Comparison of ENCODE assay signal across 17 cellular contexts in genomic region chr16:9371713-9372448, GRCh38.
DNase-seq lines count a peak whose midpoint lies in the region; ATAC-seq, FAIRE-seq and TF ChIP-seq lines count a peak whose summit lies in the region.
"Had no signal": no experiment of that assay in that cellular context is flagged by ENCODE, and none has a peak within 500 bp of the region (broad histone marks: within the 10 kb centered on the region; RNA-seq: fewer than 3 reads in every experiment).

No MANE protein-coding gene starts in this region.

- no peak overlapping the region for H3K18ac ChIP-seq in H1 (ENCODE audit: extremely low read depth, low read length)

- no peak overlapping the region for H2AK5ac ChIP-seq in H1 (ENCODE audit: low read depth, low read length)

- no peak overlapping the region for H2BK5ac ChIP-seq in H1 (ENCODE audit: low read depth, low read length)

- no peak overlapping the region for H2BK20ac ChIP-seq in H1 (ENCODE audit: low read length)

- FAIRE-seq in H1 (lab: Jason Lieb, UNC) = no peak
- FAIRE-seq: HTR-8/SVneo had no signal

- POLR2A ChIA-PET in H1 (lab: Charles Lee; ENCODE audit: partially characterized antibody) = interaction anchor here (0.5 kb wide), 1 partner anchor 502 kb away, joined by 3 read pairs; no protein-coding TSS in a partner anchor
- POLR2A ChIA-PET in CD4-positive, alpha-beta memory T cell (lab: Charles Lee; ENCODE audit: partially characterized antibody) = no interaction called here

- CTCF ChIA-PET in H1 (lab: Charles Lee; ENCODE audit: partially characterized antibody) = interaction anchor here (0.9 to 3.2 kb wide), 4 partner anchors 9 to 78 kb away, joined by 3 to 13 read pairs (median 4); no protein-coding TSS in a partner anchor
- CTCF ChIA-PET in CD4-positive, alpha-beta memory T cell (lab: Charles Lee; ENCODE audit: partially characterized antibody) = no interaction called here

- H2BK120ac ChIP-seq in H1 (replicated peaks; ENCODE audit: low read depth, low read length) = no peak overlapping the region

- H4K20me1 ChIP-seq in H1 (replicated peaks in 1 of 2; ENCODE audit: control insufficient read depth in 1 of 2, insufficient read depth in 2 of 2, low read length in 2 of 2) = no peaks in the 10 kb centered on the region
- H4K20me1 ChIP-seq: BLaER1 had no signal

- H3K4me3 Mint-ChIP-seq in glutamatergic neuron (ENCODE audit: unreplicated experiment) = no peak overlapping the region
- no peak overlapping the region for H3K4me3 Mint-ChIP-seq in CD4-positive, alpha-beta memory T cell
- H3K4me3 Mint-ChIP-seq: CD14-positive monocyte; CD8-positive, alpha-beta T cell; H9 had no signal

- H3K36me3 ChIP-seq in left ventricle myocardium inferior = no peaks in the 10 kb centered on the region
- H3K36me3 ChIP-seq in H1 (ENCODE audit: control insufficient read depth in 2 of 4, insufficient read depth in 4 of 4, low read length in 3 of 4) = no peaks in the 10 kb centered on the region
- H3K36me3 ChIP-seq in CD4-positive, alpha-beta memory T cell (ENCODE audit: insufficient read depth, low read length) = no peaks in the 10 kb centered on the region
- H3K36me3 ChIP-seq: BLaER1 had no signal

- H2BK15ac ChIP-seq in H1 (ENCODE audit: low read length) = no peak overlapping the region

- no peak overlapping the region for H3K56ac ChIP-seq in H1 (replicated peaks; ENCODE audit: insufficient read length, low read depth, low read length)

- TF ChIP-seq RAD21 in Ishikawa (IDR thresholded peaks at IDR 0.05; ENCODE audit: low read depth) (no peak), H1 (IDR thresholded peaks at IDR 0.05 in 1 of 2, conservative IDR thresholded peaks at IDR 0.05 in 1 of 2; ENCODE audit: low read depth in 2 of 2, low read length in 2 of 2) (no peak)

- TF ChIP-seq EP300 in Ishikawa (IDR thresholded peaks at IDR 0.05; ENCODE audit: borderline replicate concordance) (no peak), H1 (IDR thresholded peaks at IDR 0.05; ENCODE audit: borderline replicate concordance in 1 of 2, low read depth in 2 of 2, low read length in 2 of 2) (no peak)

- no peak overlapping the region for H3K23ac ChIP-seq in H1 (ENCODE audit: insufficient read length)

- H3K79me2 ChIP-seq in H1 (ENCODE audit: control insufficient read depth in 1 of 2, insufficient read depth in 2 of 2, low read length in 2 of 2) = no peaks in the 10 kb centered on the region

- H3K36me3 Mint-ChIP-seq in glutamatergic neuron (ENCODE audit: unreplicated experiment) = no peaks in the 10 kb centered on the region
- no peaks in the 10 kb centered on the region for H3K36me3 Mint-ChIP-seq in CD4-positive, alpha-beta memory T cell
- H3K36me3 Mint-ChIP-seq: CD14-positive monocyte; CD8-positive, alpha-beta T cell had no signal

- H3K4me1 Mint-ChIP-seq in glutamatergic neuron (ENCODE audit: low read depth, unreplicated experiment) = peaks cover 11% of the 10 kb centered on the region
- no peaks in the 10 kb centered on the region for H3K4me1 Mint-ChIP-seq in CD4-positive, alpha-beta memory T cell

- peak overlapping the region; percentile 66 for H3K27ac ChIP-seq in left ventricle myocardium inferior (replicated peaks)
- no peak overlapping the region for H3K27ac ChIP-seq in right cardiac atrium (ENCODE audit: low read length)
- no peak overlapping the region for H3K27ac ChIP-seq in H1 (ENCODE audit: low read depth, low read length)
- H3K27ac ChIP-seq in CD4-positive, alpha-beta memory T cell (ENCODE audit: low read depth, low read length) = no peak overlapping the region
- H3K27ac ChIP-seq: 22Rv1, BLaER1 had no signal

- TF ChIP-seq POLR2A in H1 (IDR thresholded peaks at IDR 0.05; ENCODE audit: control extremely low read depth in 1 of 2, low read depth in 2 of 2, low read length in 2 of 2) = no peak

- H3K4me3 ChIP-seq in left ventricle myocardium inferior = no peak overlapping the region
- H3K4me3 ChIP-seq in right cardiac atrium (ENCODE audit: low read length) = no peak overlapping the region
- no peak overlapping the region for H3K4me3 ChIP-seq in H1 (ENCODE audit: extremely low read depth in 1 of 4, insufficient read depth in 2 of 4, low read depth in 3 of 4, low read length in 4 of 4)
- no peak overlapping the region for H3K4me3 ChIP-seq in CD4-positive, alpha-beta memory T cell (ENCODE audit: low read length in 2 of 2)
- H3K4me3 ChIP-seq: BLaER1 had no signal

- no peak overlapping the region for H2AFZ ChIP-seq in H1 (ENCODE audit: low read length)

- no peak overlapping the region for H3K27ac Mint-ChIP-seq in glutamatergic neuron (ENCODE audit: unreplicated experiment)
- H3K27ac Mint-ChIP-seq in CD4-positive, alpha-beta memory T cell = peak overlapping the region in 1 of 7 donors; percentile 21
- H3K27ac Mint-ChIP-seq: CD14-positive monocyte; CD8-positive, alpha-beta T cell; H9 had no signal

- H3K9me3 Mint-ChIP-seq in glutamatergic neuron (ENCODE audit: unreplicated experiment) = peaks cover 4% of the 10 kb centered on the region
- peaks cover 0 to 22% (median 3%) of the 10 kb centered on the region in 8 donors for H3K9me3 Mint-ChIP-seq in CD4-positive, alpha-beta memory T cell

- H3K14ac ChIP-seq in H1 (ENCODE audit: insufficient read length) = no peak overlapping the region

- H3K27me3 Mint-ChIP-seq in glutamatergic neuron (ENCODE audit: unreplicated experiment) = no peaks in the 10 kb centered on the region
- no peaks in the 10 kb centered on the region for H3K27me3 Mint-ChIP-seq in CD4-positive, alpha-beta memory T cell

- H3K9ac ChIP-seq in H1 (replicated peaks in 1 of 4; ENCODE audit: extremely low read depth in 1 of 4, low read depth in 3 of 4, low read length in 3 of 4) = no peak overlapping the region; a peak in 1 of 7 replicates
- H3K9ac ChIP-seq: BLaER1 had no signal

- H2BK12ac ChIP-seq in H1 (ENCODE audit: low read depth, low read length) = no peak overlapping the region

- intact Hi-C loops in left ventricle myocardium inferior (cut with micrococcal nuclease) = no loop called here
- intact Hi-C loops in right cardiac atrium (cut with DNase I) = no loop called here
- intact Hi-C loops in CD4-positive, alpha-beta memory T cell (cut with micrococcal nuclease) = no loop called here

- no peak overlapping the region for H4K8ac ChIP-seq in H1 (ENCODE audit: extremely low read depth, insufficient read depth, low read length)

- H3K9me3 ChIP-seq in left ventricle myocardium inferior (replicated peaks) (no peaks in the 10 kb centered on the region), right cardiac atrium (ENCODE audit: control insufficient read depth, low read length) (no peaks in the 10 kb centered on the region), H1 (ENCODE audit: insufficient read depth in 2 of 2, low read depth in 1 of 2, low read length in 1 of 2) (no peaks in the 10 kb centered on the region)
- no peaks in the 10 kb centered on the region for H3K9me3 ChIP-seq in CD4-positive, alpha-beta memory T cell (ENCODE audit: control insufficient read depth in 1 of 2, low read length in 2 of 2)
- H3K9me3 ChIP-seq: BLaER1 had no signal

- DNase-seq in left ventricle myocardium inferior = no peak
- no peak for DNase-seq in right cardiac atrium
- DNase-seq in H1 (ENCODE audit: low read depth in 1 of 2, low spot score in 2 of 2) = no peak
- DNase-seq in glutamatergic neuron = no peak
- DNase-seq in CD4-positive, alpha-beta memory T cell = no peak
- DNase-seq in HCEC 1CT = no peak
- DNase-seq: Calu3; CD8-positive, alpha-beta T cell; DMS79 treated with DMSO at 0.1 percent for 48 hours; GF-D8; GOT3; H9 had no signal

- ATAC-seq in right cardiac atrium = no peak
- ATAC-seq: CD8-positive, alpha-beta T cell had no signal

- no peak overlapping the region for H4K91ac ChIP-seq in H1 (replicated peaks; ENCODE audit: insufficient read length, low read length)

- H3K79me1 ChIP-seq in H1 (ENCODE audit: low read depth, low read length) = no peaks in the 10 kb centered on the region

- H3K4me1 ChIP-seq in left ventricle myocardium inferior (peaks cover 33% of the 10 kb centered on the region), right cardiac atrium (ENCODE audit: control insufficient read depth, insufficient read depth, low read length) (peaks cover 2% of the 10 kb centered on the region), H1 (replicated peaks in 1 of 4; ENCODE audit: control insufficient read depth in 3 of 4, insufficient read depth in 4 of 4, low read length in 3 of 4) (peaks cover 0 to 6% (median 0%) of the 10 kb centered on the region in 4 experiments; a peak in 2 of 7 replicates)
- H3K4me1 ChIP-seq in CD4-positive, alpha-beta memory T cell (ENCODE audit: insufficient read depth, low read length) = no peaks in the 10 kb centered on the region
- H3K4me1 ChIP-seq: BLaER1 had no signal

- no peaks in the 10 kb centered on the region for H3K27me3 ChIP-seq in left ventricle myocardium inferior (ENCODE audit: low read depth)
- no peaks in the 10 kb centered on the region for H3K27me3 ChIP-seq in right cardiac atrium (ENCODE audit: control insufficient read depth, insufficient read depth)
- H3K27me3 ChIP-seq in H1 (replicated peaks in 1 of 4; ENCODE audit: control insufficient read depth in 3 of 4, extremely low read depth in 1 of 4, insufficient read depth in 3 of 4, low read length in 3 of 4) = no peaks in the 10 kb centered on the region; a peak in 1 of 7 replicates
- no peaks in the 10 kb centered on the region for H3K27me3 ChIP-seq in CD4-positive, alpha-beta memory T cell (ENCODE audit: insufficient read depth, low read length)
- H3K27me3 ChIP-seq: BLaER1 had no signal

- 86% methylated on average over 8 of the region's 8 CpGs for WGBS in right cardiac atrium
- WGBS in H1 (ENCODE audit: extremely low coverage in 1 of 2, insufficient coverage in 1 of 2, insufficient read length in 1 of 2, insufficient replicate concordance in 2 of 2, low coverage in 1 of 2, low lambda C conversion rate in 2 of 2, missing lambda C conversion rate in 1 of 2), 2 experiments = 77% methylated on average over 8 of the region's 8 CpGs; no CpG with 5 or more reads in 1 of the 2 experiments

- H3K4me2 ChIP-seq in H1 (ENCODE audit: insufficient read depth in 1 of 2, low read depth in 2 of 2, low read length in 2 of 2) = no peak overlapping the region
- H3K4me2 ChIP-seq: BLaER1 had no signal

- no peak overlapping the region for H3K4ac ChIP-seq in H1 (replicated peaks; ENCODE audit: insufficient read length, low read depth, low read length)

- H4K5ac ChIP-seq in H1 (ENCODE audit: insufficient read length, low read depth, low read length) = no peak overlapping the region

- TF ChIP-seq CTCF in left ventricle myocardium inferior (IDR thresholded peaks at IDR 0.05; ENCODE audit: borderline replicate concordance) = no peak
- TF ChIP-seq CTCF in H1 (IDR thresholded peaks at IDR 0.05; ENCODE audit: control extremely low read depth in 1 of 3, insufficient read depth in 1 of 3, low read depth in 1 of 3, low read length in 3 of 3) = no peak
- no peak for TF ChIP-seq CTCF in glutamatergic neuron (IDR thresholded peaks at IDR 0.05; ENCODE audit: partially characterized antibody, unreplicated experiment)

- no peaks in the 10 kb centered on the region; the same call in 1 of the 2 replicates for H3K23me2 ChIP-seq in H1 (ENCODE audit: low read depth, low read length)

TF ChIP-seq in H1, 55 proteins besides CTCF, POLR2A, EP300 and RAD21 (continues in another document):
- TF ChIP-seq POLR2AphosphoS5 (IDR thresholded peaks at IDR 0.05; ENCODE audit: low read depth, low read length) (no peak), TAF7 (optimal IDR thresholded peaks at IDR 0.05; ENCODE audit: borderline replicate concordance, low read depth, low read length) (no peak)
